In the genomic region with DNA sequence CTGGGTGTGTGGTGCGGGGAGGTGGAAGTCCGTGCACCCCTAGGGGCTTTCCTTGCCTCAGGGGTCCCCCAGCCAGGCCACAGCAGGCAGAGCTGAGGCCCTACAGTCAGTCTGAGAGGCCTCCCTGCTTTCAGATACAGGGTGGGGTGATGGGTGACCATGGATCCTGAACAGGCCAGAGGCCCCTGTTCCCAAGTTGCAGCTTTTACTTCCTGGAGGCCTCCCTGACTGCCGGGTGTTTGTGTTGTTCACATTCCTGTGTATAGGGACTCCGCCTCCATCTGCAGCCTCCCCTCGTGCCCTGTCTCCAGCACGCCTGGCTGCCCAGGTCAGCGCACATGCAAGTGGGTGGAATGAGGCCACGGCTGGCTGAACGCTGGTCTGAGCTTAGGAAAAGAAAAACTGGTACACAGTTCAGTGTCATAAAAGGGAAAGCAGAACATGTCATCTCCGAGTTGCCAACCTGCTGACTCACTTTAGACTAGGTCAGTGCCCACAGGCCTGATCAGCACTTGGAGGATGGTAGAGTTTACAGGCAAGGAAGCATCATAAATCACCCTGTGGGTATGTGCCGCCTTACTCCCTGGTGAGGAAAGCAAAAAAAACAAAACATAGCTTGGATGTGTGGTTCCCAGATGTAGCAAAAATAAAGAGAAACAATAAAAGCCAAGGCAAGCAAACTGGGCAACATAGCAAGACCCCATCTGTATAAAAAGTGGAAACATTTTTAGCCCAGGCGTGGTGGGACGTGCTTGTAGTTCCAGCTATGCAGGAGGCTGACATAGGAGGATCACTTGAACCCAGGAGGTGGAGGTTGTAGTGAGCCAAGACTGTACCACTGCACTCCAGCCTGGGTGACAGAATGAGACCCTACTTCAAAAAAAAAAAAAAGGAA, we compare ENCODE assay signal across 1 cellular context.
TF ChIP-seq lines count a peak whose summit lies in the region.

No MANE protein-coding gene starts in this region.

TF ChIP-seq in HepG2, 621 proteins besides CTCF, POLR2A, EP300 and RAD21 (continued from another document and continues in another):
- TF ChIP-seq ZNF343 (CRISPR knock-in tag; IDR thresholded peaks at IDR 0.05) (peak; percentile 81; the same call in 1 of the 2 replicates), POLR2G (IDR thresholded peaks at IDR 0.05; ENCODE audit: low read depth, low read length) (no peak), ZNF20 (CRISPR knock-in tag; IDR thresholded peaks at IDR 0.05) (no peak), HDAC2 (CRISPR knock-in tag; IDR thresholded peaks at IDR 0.05) (peak; percentile 97), RXRB (CRISPR knock-in tag; IDR thresholded peaks at IDR 0.05; ENCODE audit: borderline replicate concordance) (peak; percentile 80), FOXK1 (CRISPR knock-in tag; IDR thresholded peaks at IDR 0.05; ENCODE audit: borderline replicate concordance, low read depth) (peak; percentile 87; the same call in 1 of the 2 replicates), ZNF639 (CRISPR knock-in tag; conservative IDR thresholded peaks at IDR 0.05) (peak; percentile 74; the same call in 1 of the 2 replicates), AGO1 (IDR thresholded peaks at IDR 0.05; ENCODE audit: low read depth, low read length, poor library complexity, severe bottlenecking) (no peak), ZNF615 (CRISPR knock-in tag; IDR thresholded peaks at IDR 0.05; ENCODE audit: borderline replicate concordance) (no peak), ZNF713 (CRISPR knock-in tag; IDR thresholded peaks at IDR 0.05) (0 out of 2 replicates have a peak, but pooled peaks have one; percentile 91), STAT6 (CRISPR knock-in tag; IDR thresholded peaks at IDR 0.05; ENCODE audit: borderline replicate concordance) (peak; percentile 83; the same call in 1 of the 2 replicates), CEBPG (CRISPR knock-in tag; IDR thresholded peaks at IDR 0.05) (peak; percentile 18; the same call in 1 of the 2 replicates), SUZ12 (IDR thresholded peaks at IDR 0.05; ENCODE audit: low read depth, low read length) (no peak), PBX3 (CRISPR knock-in tag; IDR thresholded peaks at IDR 0.05; ENCODE audit: borderline replicate concordance) (no peak), CBX5 (CRISPR knock-in tag; IDR thresholded peaks at IDR 0.05; ENCODE audit: borderline replicate concordance) (peak; percentile 62; the same call in 1 of the 2 replicates), SRF (IDR thresholded peaks at IDR 0.05; ENCODE audit: low read depth, low read length) (no peak), GFI1 (CRISPR knock-in tag; IDR thresholded peaks at IDR 0.05; ENCODE audit: borderline replicate concordance) (peak; percentile 61), ZNF7 (CRISPR knock-in tag; IDR thresholded peaks at IDR 0.05) (no peak)
- TF ChIP-seq, protein P1, sequence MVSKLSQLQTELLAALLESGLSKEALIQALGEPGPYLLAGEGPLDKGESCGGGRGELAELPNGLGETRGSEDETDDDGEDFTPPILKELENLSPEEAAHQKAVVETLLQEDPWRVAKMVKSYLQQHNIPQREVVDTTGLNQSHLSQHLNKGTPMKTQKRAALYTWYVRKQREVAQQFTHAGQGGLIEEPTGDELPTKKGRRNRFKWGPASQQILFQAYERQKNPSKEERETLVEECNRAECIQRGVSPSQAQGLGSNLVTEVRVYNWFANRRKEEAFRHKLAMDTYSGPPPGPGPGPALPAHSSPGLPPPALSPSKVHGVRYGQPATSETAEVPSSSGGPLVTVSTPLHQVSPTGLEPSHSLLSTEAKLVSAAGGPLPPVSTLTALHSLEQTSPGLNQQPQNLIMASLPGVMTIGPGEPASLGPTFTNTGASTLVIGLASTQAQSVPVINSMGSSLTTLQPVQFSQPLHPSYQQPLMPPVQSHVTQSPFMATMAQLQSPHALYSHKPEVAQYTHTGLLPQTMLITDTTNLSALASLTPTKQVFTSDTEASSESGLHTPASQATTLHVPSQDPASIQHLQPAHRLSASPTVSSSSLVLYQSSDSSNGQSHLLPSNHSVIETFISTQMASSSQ (IDR thresholded peaks at IDR 0.05; ENCODE audit: low read depth): no peak
- TF ChIP-seq, protein P1 (CRISPR knock-in tag; IDR thresholded peaks at IDR 0.05; ENCODE audit: borderline replicate concordance): peak; percentile 80; the same call in 1 of the 2 replicates
- TF ChIP-seq, protein P2, sequence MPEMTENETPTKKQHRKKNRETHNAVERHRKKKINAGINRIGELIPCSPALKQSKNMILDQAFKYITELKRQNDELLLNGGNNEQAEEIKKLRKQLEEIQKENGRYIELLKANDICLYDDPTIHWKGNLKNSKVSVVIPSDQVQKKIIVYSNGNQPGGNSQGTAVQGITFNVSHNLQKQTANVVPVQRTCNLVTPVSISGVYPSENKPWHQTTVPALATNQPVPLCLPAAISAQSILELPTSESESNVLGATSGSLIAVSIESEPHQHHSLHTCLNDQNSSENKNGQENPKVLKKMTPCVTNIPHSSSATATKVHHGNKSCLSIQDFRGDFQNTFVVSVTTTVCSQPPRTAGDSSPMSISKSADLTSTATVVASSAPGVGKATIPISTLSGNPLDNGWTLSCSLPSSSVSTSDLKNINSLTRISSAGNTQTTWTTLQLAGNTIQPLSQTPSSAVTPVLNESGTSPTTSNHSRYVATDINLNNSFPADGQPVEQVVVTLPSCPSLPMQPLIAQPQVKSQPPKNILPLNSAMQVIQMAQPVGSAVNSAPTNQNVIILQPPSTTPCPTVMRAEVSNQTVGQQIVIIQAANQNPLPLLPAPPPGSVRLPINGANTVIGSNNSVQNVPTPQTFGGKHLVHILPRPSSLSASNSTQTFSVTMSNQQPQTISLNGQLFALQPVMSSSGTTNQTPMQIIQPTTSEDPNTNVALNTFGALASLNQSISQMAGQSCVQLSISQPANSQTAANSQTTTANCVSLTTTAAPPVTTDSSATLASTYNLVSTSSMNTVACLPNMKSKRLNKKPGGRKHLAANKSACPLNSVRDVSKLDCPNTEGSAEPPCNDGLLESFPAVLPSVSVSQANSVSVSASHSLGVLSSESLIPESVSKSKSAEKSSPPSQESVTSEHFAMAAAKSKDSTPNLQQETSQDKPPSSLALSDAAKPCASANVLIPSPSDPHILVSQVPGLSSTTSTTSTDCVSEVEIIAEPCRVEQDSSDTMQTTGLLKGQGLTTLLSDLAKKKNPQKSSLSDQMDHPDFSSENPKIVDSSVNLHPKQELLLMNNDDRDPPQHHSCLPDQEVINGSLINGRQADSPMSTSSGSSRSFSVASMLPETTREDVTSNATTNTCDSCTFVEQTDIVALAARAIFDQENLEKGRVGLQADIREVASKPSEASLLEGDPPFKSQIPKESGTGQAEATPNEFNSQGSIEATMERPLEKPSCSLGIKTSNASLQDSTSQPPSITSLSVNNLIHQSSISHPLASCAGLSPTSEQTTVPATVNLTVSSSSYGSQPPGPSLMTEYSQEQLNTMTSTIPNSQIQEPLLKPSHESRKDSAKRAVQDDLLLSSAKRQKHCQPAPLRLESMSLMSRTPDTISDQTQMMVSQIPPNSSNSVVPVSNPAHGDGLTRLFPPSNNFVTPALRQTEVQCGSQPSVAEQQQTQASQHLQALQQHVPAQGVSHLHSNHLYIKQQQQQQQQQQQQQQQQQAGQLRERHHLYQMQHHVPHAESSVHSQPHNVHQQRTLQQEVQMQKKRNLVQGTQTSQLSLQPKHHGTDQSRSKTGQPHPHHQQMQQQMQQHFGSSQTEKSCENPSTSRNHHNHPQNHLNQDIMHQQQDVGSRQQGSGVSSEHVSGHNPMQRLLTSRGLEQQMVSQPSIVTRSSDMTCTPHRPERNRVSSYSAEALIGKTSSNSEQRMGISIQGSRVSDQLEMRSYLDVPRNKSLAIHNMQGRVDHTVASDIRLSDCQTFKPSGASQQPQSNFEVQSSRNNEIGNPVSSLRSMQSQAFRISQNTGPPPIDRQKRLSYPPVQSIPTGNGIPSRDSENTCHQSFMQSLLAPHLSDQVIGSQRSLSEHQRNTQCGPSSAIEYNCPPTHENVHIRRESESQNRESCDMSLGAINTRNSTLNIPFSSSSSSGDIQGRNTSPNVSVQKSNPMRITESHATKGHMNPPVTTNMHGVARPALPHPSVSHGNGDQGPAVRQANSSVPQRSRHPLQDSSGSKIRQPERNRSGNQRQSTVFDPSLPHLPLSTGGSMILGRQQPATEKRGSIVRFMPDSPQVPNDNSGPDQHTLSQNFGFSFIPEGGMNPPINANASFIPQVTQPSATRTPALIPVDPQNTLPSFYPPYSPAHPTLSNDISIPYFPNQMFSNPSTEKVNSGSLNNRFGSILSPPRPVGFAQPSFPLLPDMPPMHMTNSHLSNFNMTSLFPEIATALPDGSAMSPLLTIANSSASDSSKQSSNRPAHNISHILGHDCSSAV (CRISPR knock-in tag; IDR thresholded peaks at IDR 0.05; ENCODE audit: borderline replicate concordance): no peak
- TF ChIP-seq, protein P3, sequence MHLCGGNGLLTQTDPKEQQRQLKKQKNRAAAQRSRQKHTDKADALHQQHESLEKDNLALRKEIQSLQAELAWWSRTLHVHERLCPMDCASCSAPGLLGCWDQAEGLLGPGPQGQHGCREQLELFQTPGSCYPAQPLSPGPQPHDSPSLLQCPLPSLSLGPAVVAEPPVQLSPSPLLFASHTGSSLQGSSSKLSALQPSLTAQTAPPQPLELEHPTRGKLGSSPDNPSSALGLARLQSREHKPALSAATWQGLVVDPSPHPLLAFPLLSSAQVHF (CRISPR knock-in tag; IDR thresholded peaks at IDR 0.05): 0 out of 2 replicates have a peak, but pooled peaks have one; percentile 39
